17 cellular contexts compared by ENCODE assay signal in genomic region chr17:67608691-67609090, GRCh38.
DNase-seq lines count a peak whose midpoint lies in the region; ATAC-seq, FAIRE-seq and TF ChIP-seq lines count a peak whose summit lies in the region.
"Had no signal": no experiment of that assay in that cellular context is flagged by ENCODE, and none has a peak within 500 bp of the region (broad histone marks: within the 10 kb centered on the region; RNA-seq: fewer than 3 reads in every experiment).

No MANE protein-coding gene starts in this region.

- TF ChIP-seq CTCF in brain (conservative IDR thresholded peaks at IDR 0.05) = no peak
- TF ChIP-seq CTCF in kidney (IDR thresholded peaks at IDR 0.05; ENCODE audit: borderline replicate concordance, extremely low read depth, insufficient read depth) = no peak

- intact Hi-C loops in kidney (cut with DNase I) = no loop called here

- H3K4me3 Mint-ChIP-seq in brain = no peak overlapping the region
- H3K4me3 Mint-ChIP-seq: activated CD4-positive, alpha-beta memory T cell treated with anti-CD3 and anti-CD28 coated beads, Interleukin-2, amount 10 ng/mL, durations not matched to agents 7 days and 5 days had no signal

- H3K36me3 ChIP-seq in kidney (ENCODE audit: control insufficient read depth in 1 of 2, insufficient read depth in 2 of 2, low read length in 2 of 2) = no peaks in the 10 kb centered on the region
- H3K36me3 ChIP-seq: breast epithelium, pancreas had no signal

- peaks cover 37% of the 10 kb centered on the region for H3K4me1 Mint-ChIP-seq in brain
- H3K4me1 Mint-ChIP-seq: activated CD4-positive, alpha-beta memory T cell treated with anti-CD3 and anti-CD28 coated beads, Interleukin-2, amount 10 ng/mL, durations not matched to agents 7 days and 5 days had no signal

- H3K27ac ChIP-seq in kidney (ENCODE audit: low read depth in 2 of 2, low read length in 2 of 2) = no peak overlapping the region
- H3K27ac ChIP-seq: breast epithelium, pancreas had no signal

- H3K9me3 Mint-ChIP-seq in brain = no peaks in the 10 kb centered on the region
- H3K9me3 Mint-ChIP-seq: activated CD4-positive, alpha-beta memory T cell treated with anti-CD3 and anti-CD28 coated beads, Interleukin-2, amount 10 ng/mL, durations not matched to agents 7 days and 5 days; activated T-helper 2 cell treated with anti-CD3 and anti-CD28 coated beads, Interferon-gamma antibody, Interleukin-2, Interleukin-4, amounts not matched to agents 10 μg/mL and 5 μg/mL and 100 μg/mL, durations not matched to agents 14 hours and 24 hours and 36 hours had no signal

- peaks cover 4% of the 10 kb centered on the region for H3K36me3 Mint-ChIP-seq in brain

- ATAC-seq in HG03432 (IDR thresholded peaks at IDR 0.05; ENCODE audit: unreplicated experiment) = no peak

- no peak overlapping the region for H3K4me3 ChIP-seq in kidney (ENCODE audit: low read length in 2 of 2)
- H3K4me3 ChIP-seq: breast epithelium, pancreas had no signal

- H3K4me1 ChIP-seq in kidney (ENCODE audit: control insufficient read depth in 1 of 2, insufficient read depth in 1 of 2, low read depth in 1 of 2, low read length in 2 of 2) = peaks cover 6 to 13% of the 10 kb centered on the region in 2 donors
- H3K4me1 ChIP-seq: breast epithelium had no signal

- no peaks in the 10 kb centered on the region for H3K27me3 Mint-ChIP-seq in brain
- H3K27me3 Mint-ChIP-seq: activated CD4-positive, alpha-beta memory T cell treated with anti-CD3 and anti-CD28 coated beads, Interleukin-2, amount 10 ng/mL, durations not matched to agents 7 days and 5 days had no signal

- H3K27ac Mint-ChIP-seq in brain = peak overlapping the region in 3 of 5 experiments; percentile 24 to 82 (median 35)
- H3K27ac Mint-ChIP-seq: activated CD4-positive, alpha-beta memory T cell treated with anti-CD3 and anti-CD28 coated beads, Interleukin-2, amount 10 ng/mL, durations not matched to agents 7 days and 5 days; activated T-helper 2 cell treated with anti-CD3 and anti-CD28 coated beads, Interferon-gamma antibody, Interleukin-2, Interleukin-4, amounts not matched to agents 10 μg/mL and 5 μg/mL and 100 μg/mL, durations not matched to agents 14 hours and 24 hours and 36 hours had no signal

- no peaks in the 10 kb centered on the region for H3K9me3 ChIP-seq in kidney (ENCODE audit: control insufficient read depth in 1 of 2, low read length in 2 of 2)
- H3K9me3 ChIP-seq: breast epithelium, pancreas had no signal

- peak; percentile 69 for DNase-seq in AG08395 (ENCODE audit: low spot score)
- DNase-seq in HT1080 (ENCODE audit: low read depth) = peak; percentile 55
- DNase-seq in islet precursor cell = peak; percentile 82
- DNase-seq in NOMO-1 (lab: John Stamatoyannopoulos, UW; ENCODE audit: unreplicated experiment in 2 of 2) = no peak
- DNase-seq in kidney = no peak
- DNase-seq in LoVo (ENCODE audit: low spot score) = no peak
- DNase-seq: activated CD4-positive, alpha-beta memory T cell treated with anti-CD3 and anti-CD28 coated beads, Interleukin-2, amount 10 ng/mL, durations not matched to agents 7 days and 5 days; AML-193; Karpas-422; NCI-H187; NCI-H82; pancreas; SIG-M5 had no signal

- FAIRE-seq in kidney (lab: Jason Lieb, UNC) = no peak
- FAIRE-seq: pancreas had no signal

- H3K9ac ChIP-seq in kidney (ENCODE audit: low read length in 2 of 2) = no peak overlapping the region

Comparison
In these comparisons a context has a peak if more than half of its experiments do, and no peak if none do; other contexts are left out.
1. DNase-seq: peak in AG08395 (single experiment), HT1080 (single experiment) and islet precursor cell (single experiment); none in NOMO-1 (0 of 2), kidney (single experiment) and LoVo (single experiment).